In the genomic region with DNA sequence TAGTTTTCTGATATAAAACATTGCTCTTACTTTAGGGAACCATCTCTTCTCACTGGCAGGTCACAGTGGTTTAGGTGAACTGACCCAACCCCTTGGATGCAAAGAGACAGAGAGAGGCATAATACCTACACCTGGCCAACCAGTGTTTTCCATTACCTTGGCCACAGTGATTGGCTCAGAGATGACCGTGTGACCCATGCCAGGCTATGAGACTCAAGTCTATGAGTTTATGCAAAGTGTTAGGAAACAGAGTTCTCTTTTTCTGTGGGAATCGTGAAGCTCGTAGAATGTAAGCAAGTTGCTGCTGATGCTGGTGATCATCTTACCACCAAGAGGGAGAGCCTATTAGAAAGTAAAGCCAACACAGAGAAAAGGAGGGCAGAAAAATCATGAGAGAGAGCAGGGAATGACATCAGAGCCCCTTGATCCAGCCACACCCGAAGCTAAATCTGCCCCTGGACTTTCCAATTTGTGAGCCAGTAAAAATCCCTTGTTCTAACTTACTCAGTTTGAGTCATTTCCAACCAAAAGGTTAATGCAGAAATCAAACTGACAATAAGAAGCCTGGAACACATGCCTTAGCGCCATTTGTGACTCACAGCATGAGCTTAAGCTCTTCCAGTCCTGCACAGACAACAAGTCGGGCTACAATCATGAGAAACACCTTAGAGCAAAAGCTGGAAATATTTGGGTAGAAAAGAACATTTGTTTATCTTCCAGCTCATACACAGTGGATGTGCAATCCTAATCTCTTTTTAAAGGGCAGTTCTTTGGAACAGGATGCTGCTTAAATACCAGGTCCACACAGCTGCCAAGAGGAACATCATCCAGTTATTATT, we compare ENCODE assay signal across 10 cellular contexts.
A peak's percentile ranks its signal among the peaks of the same experiment; 100 is the strongest.
DNase-seq lines count a peak whose midpoint lies in the region; ATAC-seq and TF ChIP-seq lines count a peak whose summit lies in the region.
"Had no signal": no experiment of that assay in that cellular context is flagged by ENCODE, and none has a peak within 500 bp of the region (broad histone marks: within the 10 kb centered on the region; RNA-seq: fewer than 3 reads in every experiment).

No MANE protein-coding gene starts in this region.

- no peaks in the 10 kb centered on the region for H3K36me3 ChIP-seq in adipocyte (ENCODE audit: control insufficient read depth, insufficient read depth, low read length, severe bottlenecking)
- H3K36me3 ChIP-seq in heart right ventricle: no peaks in the 10 kb centered on the region
- no peaks in the 10 kb centered on the region for H3K36me3 ChIP-seq in thoracic aorta

- H3K27me3 Mint-ChIP-seq in natural killer cell treated with Interleukin-12 subunit alpha and Interleukin-12 subunit beta and Interleukin-15 and Interleukin-18, amount 100 ng/mL, for 72 hours: peaks cover 22 to 27% of the 10 kb centered on the region in 2 donors

- H3K36me3 Mint-ChIP-seq in natural killer cell treated with Interleukin-12 subunit alpha and Interleukin-12 subunit beta and Interleukin-15 and Interleukin-18, amount 100 ng/mL, for 72 hours: no peaks in the 10 kb centered on the region

- H3K27ac Mint-ChIP-seq in natural killer cell treated with Interleukin-12 subunit alpha and Interleukin-12 subunit beta and Interleukin-15 and Interleukin-18, amount 100 ng/mL, for 72 hours: no peak overlapping the region

- peak; percentile 13 for DNase-seq in NCI-H2227 (lab: John Stamatoyannopoulos, UW; ENCODE audit: unreplicated experiment)
- no peak for DNase-seq in NCI-H2227 treated with DMSO at 0.1 percent for 48 hours (lab: John Stamatoyannopoulos, UW)
- DNase-seq in adipocyte (ENCODE audit: low read depth): peak; percentile 77
- DNase-seq in heart right ventricle: no peak
- DNase-seq in thoracic aorta (ENCODE audit: low spot score): no peak
- no peak for DNase-seq in natural killer cell treated with Interleukin-12 subunit alpha and Interleukin-12 subunit beta and Interleukin-15 and Interleukin-18, amount 100 ng/mL, for 72 hours (ENCODE audit: low spot score)
- no peak for DNase-seq in amygdala (lab: John Stamatoyannopoulos, UW)
- DNase-seq in activated CD8-positive, alpha-beta memory T cell treated with anti-CD3 and anti-CD28 coated beads, Interleukin-2, amount 50 U/mL, for 48 hours: no peak
- DNase-seq: T-helper 9 cell had no signal

- no peaks in the 10 kb centered on the region for H3K9me3 ChIP-seq in adipocyte (ENCODE audit: control insufficient read depth, low read length)
- no peaks in the 10 kb centered on the region for H3K9me3 ChIP-seq in heart right ventricle
- H3K9me3 ChIP-seq in thoracic aorta: no peaks in the 10 kb centered on the region
- H3K9me3 ChIP-seq: A549 had no signal

- H3K27ac ChIP-seq in heart right ventricle: peak overlapping the region in 2 of 10 donors; percentile 34 to 58
- H3K27ac ChIP-seq in thoracic aorta: no peak overlapping the region
- H3K27ac ChIP-seq: A549 had no signal

- H3K4me3 ChIP-seq in adipocyte (ENCODE audit: low read length): no peak overlapping the region
- H3K4me3 ChIP-seq in heart right ventricle: no peak overlapping the region
- H3K4me3 ChIP-seq in thoracic aorta: no peak overlapping the region
- H3K4me3 ChIP-seq: A549 had no signal

- no peaks in the 10 kb centered on the region for H3K27me3 ChIP-seq in adipocyte (replicated peaks; ENCODE audit: control insufficient read depth, insufficient read depth, low read length)
- H3K27me3 ChIP-seq in heart right ventricle: peaks cover 0 to 15% (median 5%) of the 10 kb centered on the region in 7 donors
- H3K27me3 ChIP-seq in thoracic aorta (replicated peaks; ENCODE audit: insufficient read depth): no peaks in the 10 kb centered on the region

- H3K4me1 ChIP-seq in adipocyte (ENCODE audit: control insufficient read depth, insufficient read depth, low read length) (peaks cover 56% of the 10 kb centered on the region), heart right ventricle (peaks cover 0 to 6% (median 0%) of the 10 kb centered on the region in 9 donors), thoracic aorta (ENCODE audit: control insufficient read depth in 1 of 2, low read depth in 2 of 2) (no peaks in the 10 kb centered on the region)
- H3K4me1 ChIP-seq: A549 had no signal

- no peak overlapping the region for H3K4me3 Mint-ChIP-seq in natural killer cell treated with Interleukin-12 subunit alpha and Interleukin-12 subunit beta and Interleukin-15 and Interleukin-18, amount 100 ng/mL, for 72 hours

- no peaks in the 10 kb centered on the region for H3K4me1 Mint-ChIP-seq in natural killer cell treated with Interleukin-12 subunit alpha and Interleukin-12 subunit beta and Interleukin-15 and Interleukin-18, amount 100 ng/mL, for 72 hours (ENCODE audit: low read depth in 2 of 2)

- ATAC-seq in heart right ventricle: peak in 5 of 8 donors; percentile 30 to 89 (median 59)
- peak; percentile 59 for ATAC-seq in thoracic aorta (ENCODE audit: insufficient number of reproducible peaks, low FRiP score, low read depth)
- no peak for ATAC-seq in natural killer cell treated with Interleukin-12 subunit alpha and Interleukin-12 subunit beta and Interleukin-15 and Interleukin-18, amount 100 ng/mL, for 72 hours
- ATAC-seq: A549 had no signal

- peak overlapping the region; percentile 37 for H3K9ac ChIP-seq in adipocyte (ENCODE audit: low read length)

- 70 to 80% methylated on average over 6 of the region's 6 CpGs for WGBS in heart right ventricle, 2 donors

- intact Hi-C loops in heart right ventricle (cut with DNase I): no loop called here

- H3K9me3 Mint-ChIP-seq in natural killer cell treated with Interleukin-12 subunit alpha and Interleukin-12 subunit beta and Interleukin-15 and Interleukin-18, amount 100 ng/mL, for 72 hours: no peaks in the 10 kb centered on the region

- TF ChIP-seq CTCF in heart right ventricle (IDR thresholded peaks at IDR 0.05) (no peak), thoracic aorta (IDR thresholded peaks at IDR 0.05) (no peak)

Comparison
In these comparisons a context has a peak if more than half of its experiments do, and no peak if none do; other contexts are left out.
1. DNase-seq: peak in NCI-H2227 (single experiment) and adipocyte (single experiment); none in NCI-H2227 treated with DMSO at 0.1 percent for 48 hours (single experiment), heart right ventricle (0 of 2), thoracic aorta (single experiment), natural killer cell treated with Interleukin-12 subunit alpha and Interleukin-12 subunit beta and Interleukin-15 and Interleukin-18, amount 100 ng/mL, for 72 hours (single experiment), amygdala (0 of 56) and activated CD8-positive, alpha-beta memory T cell treated with anti-CD3 and anti-CD28 coated beads, Interleukin-2, amount 50 U/mL, for 48 hours (single experiment).
2. ATAC-seq: peak in heart right ventricle (5 of 8) and thoracic aorta (single experiment); none in natural killer cell treated with Interleukin-12 subunit alpha and Interleukin-12 subunit beta and Interleukin-15 and Interleukin-18, amount 100 ng/mL, for 72 hours (0 of 2).